ENCODE assay signal across 8 cellular contexts in the genomic region with DNA sequence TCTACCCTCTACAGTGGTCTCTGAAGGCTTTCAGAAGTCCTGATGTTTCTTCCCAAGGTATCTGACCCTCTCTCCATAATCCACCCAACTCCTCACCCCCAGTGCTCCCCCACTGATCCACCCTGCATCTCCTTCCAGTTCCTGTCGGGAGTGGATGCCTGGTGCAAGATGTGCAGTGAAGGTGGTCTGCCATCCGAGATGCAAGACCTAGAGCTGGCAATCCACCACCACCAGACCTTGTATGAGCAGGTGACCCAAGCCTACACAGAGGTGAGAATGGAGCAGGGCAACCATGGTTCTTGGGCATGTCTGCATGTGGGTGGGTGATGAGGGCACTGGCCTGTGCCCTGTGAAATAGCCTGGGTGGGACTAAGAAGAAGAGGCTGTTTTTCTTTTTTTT.
"Had no signal": no experiment of that assay in that cellular context is flagged by ENCODE, and none has a peak within 500 bp of the region (broad histone marks: within the 10 kb centered on the region; RNA-seq: fewer than 3 reads in every experiment).

No MANE protein-coding gene starts in this region.

- H3K27ac Mint-ChIP-seq: IgD-negative memory B cell had no signal

- H3K36me3 Mint-ChIP-seq: IgD-negative memory B cell had no signal

- H3K4me1 Mint-ChIP-seq: H9, IgD-negative memory B cell had no signal

- H3K4me3 ChIP-seq: GM23248 had no signal

- H3K9ac ChIP-seq: GM23248 had no signal

- FAIRE-seq: H54, HepG2 had no signal

- H3K9me3 Mint-ChIP-seq: H9 had no signal

- H2AFZ ChIP-seq: GM23248 had no signal

- H3K4me3 Mint-ChIP-seq: H9, IgD-negative memory B cell had no signal

- DNase-seq: GM23248, GOT3, H9, HCEC 1CT, KBM-7 had no signal

- H3K27ac ChIP-seq: GM23248 had no signal
